Comparison of ENCODE assay signal across 8 cellular contexts in genomic region chr20:32207211-32207625, GRCh38. TPM values are rescaled to one million over a fixed set of nuclear protein-coding genes. Genes with fewer than 3 reads are reported as not detected.
DNase-seq lines count a peak whose midpoint lies in the region; ATAC-seq and TF ChIP-seq lines count a peak whose summit lies in the region.

No MANE protein-coding gene starts in this region.

- no peaks in the 10 kb centered on the region for H3K9me3 Mint-ChIP-seq in IgD-negative memory B cell

- DNase-seq in AG09309 (ENCODE audit: low read depth), result no peak
- no peak for DNase-seq in mammary epithelial cell
- no peak for DNase-seq in T1000 (lab: John Stamatoyannopoulos, UW)
- no peak for DNase-seq in NCI-H1092 treated with DMSO at 0.1 percent for 48 hours (lab: John Stamatoyannopoulos, UW)
- DNase-seq in NCI-H1694 (lab: John Stamatoyannopoulos, UW), result no peak

- no peaks in the 10 kb centered on the region for H4K20me1 ChIP-seq in mammary epithelial cell (ENCODE audit: insufficient read depth, low read length)

- peaks cover 2% of the 10 kb centered on the region for H3K36me3 Mint-ChIP-seq in IgD-negative memory B cell

- H3K27me3 ChIP-seq in mammary epithelial cell (ENCODE audit: insufficient read depth, low read length) (no peaks in the 10 kb centered on the region), mucosa of rectum (ENCODE audit: control insufficient read depth in 2 of 2, insufficient read depth in 2 of 2, low read length in 2 of 2) (no peaks in the 10 kb centered on the region)

- no peaks in the 10 kb centered on the region for H3K27me3 Mint-ChIP-seq in IgD-negative memory B cell

- no peaks in the 10 kb centered on the region for H3K9me3 ChIP-seq in mammary epithelial cell (replicated peaks; ENCODE audit: insufficient read depth, low read length)
- no peaks in the 10 kb centered on the region for H3K9me3 ChIP-seq in mucosa of rectum (ENCODE audit: control insufficient read depth in 2 of 2, low read length in 2 of 2)

- peak overlapping the region; percentile 84 for H3K4me3 ChIP-seq in AG09309 (ENCODE audit: control insufficient read depth, low read depth, low read length)
- peak overlapping the region; percentile 63 to 100 (median 84) for H3K4me3 ChIP-seq in mammary epithelial cell (replicated peaks in 1 of 3; ENCODE audit: insufficient read depth in 1 of 3, low read depth in 2 of 3, low read length in 3 of 3)
- peak overlapping the region; percentile 92 to 93 for H3K4me3 ChIP-seq in mucosa of rectum (ENCODE audit: low read length in 2 of 2)

- H3K9ac ChIP-seq in mammary epithelial cell (ENCODE audit: insufficient read depth, low read length) (peak overlapping the region; percentile 95), mucosa of rectum (ENCODE audit: low read depth in 1 of 2, low read length in 2 of 2) (peak overlapping the region; percentile 99)

- 0% methylated on average over 2 of the region's 34 CpGs for WGBS in mammary epithelial cell (ENCODE audit: low coverage, missing lambda C conversion rate)

- peak overlapping the region; percentile 89 to 97 (median 96) for H3K4me3 Mint-ChIP-seq in IgD-negative memory B cell

- ATAC-seq in GM19372 (IDR thresholded peaks at IDR 0.05; ENCODE audit: low read depth, unreplicated experiment), result peak; percentile 1

- peaks cover 93% of the 10 kb centered on the region for H3K79me2 ChIP-seq in mammary epithelial cell (ENCODE audit: insufficient read depth, low read length)

- dilution Hi-C loops in mammary epithelial cell (cut with HindIII; ENCODE audit: low sequenced_read_pairs), result no loop called here

- H3K27ac Mint-ChIP-seq in IgD-negative memory B cell, result peak overlapping the region; percentile 81 to 97 (median 90)

- BruUV-seq in mammary epithelial cell (replicated peaks; lab: Mats Ljungman, UMichigan), result no TSS peak

- H3K36me3 ChIP-seq in mammary epithelial cell (ENCODE audit: insufficient read depth, low read length), result peaks cover 11% of the 10 kb centered on the region
- peaks cover 7 to 34% of the 10 kb centered on the region in 2 donors for H3K36me3 ChIP-seq in mucosa of rectum (ENCODE audit: control insufficient read depth in 2 of 2, insufficient read depth in 2 of 2, low read length in 2 of 2)

- H2AFZ ChIP-seq in mammary epithelial cell (ENCODE audit: low read depth, low read length), result peak overlapping the region; percentile 66

- no peak for TF ChIP-seq CTCF in AG09309 (IDR thresholded peaks at IDR 0.05; ENCODE audit: control insufficient read depth, insufficient read depth, low read depth, low read length, missing control alignments)
- no peak for TF ChIP-seq CTCF in mammary epithelial cell (conservative IDR thresholded peaks at IDR 0.05 in 1 of 2, IDR thresholded peaks at IDR 0.05 in 1 of 2; ENCODE audit: extremely low read depth in 1 of 2, insufficient read depth in 1 of 2, low read depth in 1 of 2, low read length in 2 of 2)

- CTCF ChIA-PET in mammary epithelial cell (lab: Charles Lee; ENCODE audit: low non-redundant PET), result no interaction called here

- H3K4me2 ChIP-seq in mammary epithelial cell (ENCODE audit: insufficient read depth, low read depth, low read length), result peak overlapping the region; percentile 59

- peaks cover 57 to 69% (median 63%) of the 10 kb centered on the region in 3 donors for H3K4me1 Mint-ChIP-seq in IgD-negative memory B cell

- H3K27ac ChIP-seq in mammary epithelial cell (ENCODE audit: insufficient read depth, low read depth, low read length) (peak overlapping the region; percentile 97), mucosa of rectum (ENCODE audit: low read depth in 2 of 2, low read length in 2 of 2) (peak overlapping the region; percentile 81 to 82)

- peaks cover 51% of the 10 kb centered on the region for H3K4me1 ChIP-seq in mammary epithelial cell (ENCODE audit: insufficient read depth, low read length)
- peaks cover 56% of the 10 kb centered on the region in 2 donors for H3K4me1 ChIP-seq in mucosa of rectum (ENCODE audit: control insufficient read depth in 2 of 2, insufficient read depth in 2 of 2, low read length in 2 of 2)

- intact Hi-C loops in mammary epithelial cell (cut with micrococcal nuclease), result loop anchor here (1.0 to 10.0 kb wide), 4 partner anchors 151 to 448 kb away; partner anchors contain the start of gene ASXL1

- in situ Hi-C loops in mammary epithelial cell (cut with MboI; ENCODE audit: low sequenced_read_pairs in 2 of 2), result loop anchor here in 1 of 2 donors (25.0 kb wide), 1 partner anchor 255 kb away; no protein-coding TSS in a partner anchor

RNA-seq across cellular contexts. Expression of gene PLAGL2, which starts 0.3 kb away (rescaled TPM):
- 4.8 TPM for polyA plus RNA-seq in IgD-negative memory B cell
- 10 to 100 TPM in 1 of 2 donors, 1 to 10 TPM in 1; 6.3 to 17.2 TPM for total RNA-seq in mammary epithelial cell
- polyA plus RNA-seq in mammary epithelial cell, result 3.7 TPM
- polyA minus RNA-seq in mammary epithelial cell, result 20.9 TPM

RNA-seq across cellular contexts. Expression of gene POFUT1, which starts 0.5 kb away (rescaled TPM):
- polyA plus RNA-seq in IgD-negative memory B cell (15.1 TPM), mammary epithelial cell (25.0 TPM)
- total RNA-seq in mammary epithelial cell, result 10 to 100 TPM; 36.7 to 43.5 TPM
- 35.6 TPM for polyA minus RNA-seq in mammary epithelial cell
